In the genomic region with DNA sequence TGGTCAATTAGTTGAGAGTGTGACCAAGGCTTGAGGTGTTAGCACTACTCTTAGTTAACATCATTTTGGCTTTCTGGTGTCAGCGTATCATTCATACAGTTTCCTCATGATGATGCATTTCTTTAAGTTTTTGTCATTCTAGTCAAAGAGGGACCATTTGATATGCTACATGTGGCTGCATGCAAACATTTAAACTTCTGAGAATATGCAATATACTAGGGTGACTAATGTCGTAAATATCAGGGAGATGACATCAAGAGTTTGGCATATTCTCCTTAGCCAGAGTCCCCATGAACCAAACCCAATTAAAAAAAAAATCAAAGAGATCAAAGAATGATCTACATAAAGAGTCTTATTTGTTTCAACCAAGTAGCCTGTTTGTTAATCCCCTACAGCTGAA, we compare ENCODE assay signal across 21 cellular contexts.
"Had no signal": no experiment of that assay in that cellular context is flagged by ENCODE, and none has a peak within 500 bp of the region (broad histone marks: within the 10 kb centered on the region; RNA-seq: fewer than 3 reads in every experiment).

No MANE protein-coding gene starts in this region.

- DNase-seq: dermis blood vessel endothelial cell; effector memory CD4-positive, alpha-beta T cell; gastrocnemius medialis; head of caudate nucleus; left cardiac atrium; left lung; mesenchymal stem cell; midbrain; naive thymus-derived CD4-positive, alpha-beta T cell; right lobe of liver; small intestine; stimulated activated CD4-positive, alpha-beta T cell treated with anti-CD3 and anti-CD28 coated beads, Interleukin-15, amount 100 ng/mL, for 24 hours; stimulated activated CD4-positive, alpha-beta T cell treated with anti-CD3 and anti-CD28 coated beads, Interleukin-2, amount 100 ng/mL, for 48 hours; stimulated activated naive B cell treated with anti-CD40 and anti-IgM and Interleukin-4, amounts not matched to agents 10 μg/mL and 1 μg/mL and 100 μg/mL, for 72 hours; transverse colon; upper lobe of right lung; uterus had no signal

- H3K4me3 ChIP-seq: coronary artery, gastrocnemius medialis, left lung, neural progenitor cell, right lobe of liver, transverse colon, upper lobe of right lung, uterus had no signal

- H3K27me3 ChIP-seq: gastrocnemius medialis, neural progenitor cell, right lobe of liver, transverse colon, upper lobe of right lung, uterus had no signal

- H3K4me1 ChIP-seq: gastrocnemius medialis, neural progenitor cell, parathyroid adenoma, right lobe of liver, transverse colon, upper lobe of right lung, uterus had no signal

- H3K36me3 ChIP-seq: gastrocnemius medialis, left lung, neural progenitor cell, right lobe of liver, transverse colon, upper lobe of right lung, uterus had no signal

- H3K9me3 ChIP-seq: gastrocnemius medialis, right lobe of liver, transverse colon, upper lobe of right lung, uterus had no signal

- H3K27ac ChIP-seq: coronary artery, gastrocnemius medialis, left lung, neural progenitor cell, parathyroid adenoma, right lobe of liver, transverse colon, upper lobe of right lung, uterus had no signal

- FAIRE-seq: endometrium, small intestine had no signal
